In the genomic region with DNA sequence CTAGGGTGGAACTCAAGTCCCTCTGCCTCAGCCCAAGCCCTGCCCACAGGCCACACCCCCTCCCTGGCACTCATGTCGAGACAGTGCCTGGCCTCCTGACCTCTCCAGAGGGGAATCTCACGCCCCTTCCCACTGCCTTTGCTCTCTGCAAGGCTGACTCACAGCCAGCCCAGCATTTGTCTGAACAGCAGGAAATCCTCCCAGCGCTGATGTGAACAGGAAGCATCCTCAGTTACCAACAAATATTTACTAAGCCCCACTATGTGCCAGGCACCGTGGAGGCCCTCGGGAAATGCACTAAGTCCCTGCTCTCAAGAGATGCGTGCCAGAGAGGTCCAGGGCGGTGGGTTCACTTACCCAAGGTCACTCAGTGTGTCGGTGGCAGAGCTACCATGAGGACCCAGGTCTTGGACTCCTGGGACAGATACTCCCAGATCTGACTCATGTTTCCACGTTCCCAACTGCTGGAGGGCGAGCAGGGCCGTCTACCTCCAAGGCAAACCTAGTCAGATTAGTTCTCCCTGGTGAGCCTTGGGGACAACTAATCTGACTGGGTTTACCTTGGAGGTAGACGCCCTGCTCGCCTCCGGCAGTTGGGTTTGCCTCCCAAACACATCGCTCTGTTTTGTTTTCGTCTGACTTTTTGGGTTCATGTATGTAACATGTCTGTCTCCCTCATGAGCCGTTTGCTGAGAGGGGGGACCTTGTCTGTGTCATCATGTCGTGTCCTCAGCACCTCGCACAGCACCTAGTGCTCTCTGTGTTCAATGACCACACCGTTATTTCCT, we compare ENCODE assay signal across 8 cellular contexts. TPM values are rescaled to one million over a fixed set of nuclear protein-coding genes. Genes with fewer than 3 reads are reported as not detected.
DNase-seq lines count a peak whose midpoint lies in the region; ATAC-seq, FAIRE-seq and TF ChIP-seq lines count a peak whose summit lies in the region.

No MANE protein-coding gene starts in this region.

- H3K27ac ChIP-seq in RWPE2 (ENCODE audit: poor library complexity, severe bottlenecking) = peak overlapping the region; percentile 92

- FAIRE-seq in GM12891 (lab: Jason Lieb, UNC) = peak; percentile 59

- H3K9me3 ChIP-seq in RWPE2 (ENCODE audit: severe bottlenecking) = no peaks in the 10 kb centered on the region

- no peaks in the 10 kb centered on the region for H3K36me3 ChIP-seq in RWPE2 (ENCODE audit: low read depth)

- TF ChIP-seq CTCF in RWPE2 (IDR thresholded peaks at IDR 0.05; ENCODE audit: poor library complexity, severe bottlenecking) = no peak
- no peak for TF ChIP-seq CTCF in astrocyte of the spinal cord (IDR thresholded peaks at IDR 0.05; ENCODE audit: low read depth, low read length)

- no peak for DNase-seq in GM12891 (ENCODE audit: insufficient read length, low spot score)
- DNase-seq in RWPE2 (ENCODE audit: low spot score) = peak; percentile 99
- DNase-seq in astrocyte of the spinal cord (ENCODE audit: low read depth, low spot score) = peak; percentile 92
- DNase-seq in immature natural killer cell = peak; percentile 60 to 65 (median 65)
- DNase-seq in stimulated activated effector memory CD8-positive, alpha-beta T cell treated with anti-CD3 and anti-CD28 coated beads, Interleukin-12 subunit alpha, Interleukin-12 subunit beta, amount 100 ng/mL, for 72 hours (ENCODE audit: low spot score in 2 of 2) = peak in 1 of 2 donors; percentile 59
- DNase-seq in NCI-H446 treated with DMSO at 0.1 percent for 48 hours (lab: John Stamatoyannopoulos, UW) = no peak
- no peak for DNase-seq in HT-29 (ENCODE audit: low spot score)

- peaks cover 38% of the 10 kb centered on the region for H3K4me1 ChIP-seq in RWPE2 (ENCODE audit: insufficient read depth, poor library complexity, severe bottlenecking)

- peaks cover 0 to 2% (median 0%) of the 10 kb centered on the region in 6 donors for H3K9me3 Mint-ChIP-seq in immature natural killer cell
- H3K9me3 Mint-ChIP-seq in stimulated activated effector memory CD8-positive, alpha-beta T cell treated with anti-CD3 and anti-CD28 coated beads, Interleukin-12 subunit alpha, Interleukin-12 subunit beta, amount 100 ng/mL, for 72 hours = no peaks in the 10 kb centered on the region

- peaks cover 0 to 6% (median 4%) of the 10 kb centered on the region in 3 donors for H3K27me3 Mint-ChIP-seq in immature natural killer cell (ENCODE audit: low read depth in 3 of 3)

- in situ Hi-C loops in astrocyte of the spinal cord (cut with HindIII; ENCODE audit: low sequenced_read_pairs) = no loop called here

- no peak for TF ChIP-seq POLR2A in GM12891 (IDR thresholded peaks at IDR 0.05; ENCODE audit: low read depth, low read length)

- peak overlapping the region; percentile 76 to 87 (median 84) for H3K4me3 Mint-ChIP-seq in immature natural killer cell
- peak overlapping the region; percentile 62 for H3K4me3 Mint-ChIP-seq in stimulated activated effector memory CD8-positive, alpha-beta T cell treated with anti-CD3 and anti-CD28 coated beads, Interleukin-12 subunit alpha, Interleukin-12 subunit beta, amount 100 ng/mL, for 72 hours

- H3K27me3 ChIP-seq in RWPE2 (ENCODE audit: insufficient read depth, poor library complexity, severe bottlenecking) = no peaks in the 10 kb centered on the region

- peaks cover 95 to 98% of the 10 kb centered on the region in 2 donors for H3K4me1 Mint-ChIP-seq in immature natural killer cell
- H3K4me1 Mint-ChIP-seq in stimulated activated effector memory CD8-positive, alpha-beta T cell treated with anti-CD3 and anti-CD28 coated beads, Interleukin-12 subunit alpha, Interleukin-12 subunit beta, amount 100 ng/mL, for 72 hours = peaks cover 81% of the 10 kb centered on the region

- H3K4me3 ChIP-seq in RWPE2 (ENCODE audit: severe bottlenecking) (no peak overlapping the region), astrocyte of the spinal cord (ENCODE audit: low read depth, low read length) (no peak overlapping the region)

- peak overlapping the region; percentile 92 to 97 (median 94) for H3K27ac Mint-ChIP-seq in immature natural killer cell
- peak overlapping the region; percentile 86 for H3K27ac Mint-ChIP-seq in stimulated activated effector memory CD8-positive, alpha-beta T cell treated with anti-CD3 and anti-CD28 coated beads, Interleukin-12 subunit alpha, Interleukin-12 subunit beta, amount 100 ng/mL, for 72 hours

- peaks cover 12 to 17% (median 15%) of the 10 kb centered on the region in 3 donors for H3K36me3 Mint-ChIP-seq in immature natural killer cell
- peaks cover 14% of the 10 kb centered on the region for H3K36me3 Mint-ChIP-seq in stimulated activated effector memory CD8-positive, alpha-beta T cell treated with anti-CD3 and anti-CD28 coated beads, Interleukin-12 subunit alpha, Interleukin-12 subunit beta, amount 100 ng/mL, for 72 hours

- ATAC-seq in RWPE2 (ENCODE audit: low read depth) (peak; percentile 83), HG02970 (IDR thresholded peaks at IDR 0.05; ENCODE audit: low FRiP score, unreplicated experiment) (no peak)
- peak; percentile 33 for ATAC-seq in stimulated activated effector memory CD8-positive, alpha-beta T cell treated with anti-CD3 and anti-CD28 coated beads, Interleukin-12 subunit alpha, Interleukin-12 subunit beta, amount 100 ng/mL, for 72 hours

TF ChIP-seq in GM12891, 5 proteins besides CTCF, POLR2A, EP300 and RAD21:
- TF ChIP-seq POLR2AphosphoS5 (IDR thresholded peaks at IDR 0.05; ENCODE audit: low read depth, low read length) (no peak), SPI1 (IDR thresholded peaks at IDR 0.05; ENCODE audit: low read depth, low read length) (no peak), PAX5 (IDR thresholded peaks at IDR 0.05; ENCODE audit: insufficient read depth, low read length, severe bottlenecking) (no peak), POU2F2 (IDR thresholded peaks at IDR 0.05; ENCODE audit: low read depth, low read length) (no peak), TAF1 (IDR thresholded peaks at IDR 0.05; ENCODE audit: low read depth, low read length) (no peak)
TF ChIP-seq in GM12891: peak in this region for 0.

RNA-seq across cellular contexts. Expression of a gene that starts 7.7 kb away (rescaled TPM):
- polyA plus RNA-seq in GM12891 (2012; ENCODE audit: low read depth, missing spikeins) = 112 TPM
- 100 to 1,000 TPM in 2 of 3 donors, 10 to 100 TPM in 1; 96.9 to 150 (median 124) TPM for polyA plus RNA-seq in immature natural killer cell
- 0.39 TPM in 1 of 2 replicates, not detected in the other for total RNA-seq in HT-29 (2014; rRNA removed; shearing (Covaris generic))

Comparison
In these comparisons a context has a peak if more than half of its experiments do, and no peak if none do; other contexts are left out.
1. DNase-seq: peak in RWPE2 (single experiment), astrocyte of the spinal cord (single experiment) and immature natural killer cell (3 of 3); none in GM12891 (single experiment), NCI-H446 treated with DMSO at 0.1 percent for 48 hours (single experiment) and HT-29 (single experiment).